10 cellular contexts compared by ENCODE assay signal in the genomic region with DNA sequence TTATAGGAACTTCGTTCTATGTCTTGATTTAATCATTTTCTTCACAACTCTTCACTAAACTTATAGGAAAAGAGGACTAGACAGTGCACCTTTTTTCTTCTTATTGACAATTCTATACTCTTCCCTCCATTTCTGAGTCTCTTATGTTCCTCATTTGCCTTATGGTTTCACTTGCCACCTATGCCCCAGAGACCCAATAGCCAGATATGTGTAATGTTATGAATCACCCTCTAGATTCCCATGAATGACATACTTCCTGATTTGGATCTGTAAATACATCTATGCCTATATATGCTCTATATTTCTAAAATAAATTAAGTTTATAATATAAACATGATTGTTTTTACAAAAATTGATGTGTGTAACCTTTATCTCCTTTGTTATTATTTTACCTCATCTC.
DNase-seq lines count a peak whose midpoint lies in the region; ATAC-seq and TF ChIP-seq lines count a peak whose summit lies in the region.
"Had no signal": no experiment of that assay in that cellular context is flagged by ENCODE, and none has a peak within 500 bp of the region (broad histone marks: within the 10 kb centered on the region; RNA-seq: fewer than 3 reads in every experiment).

No MANE protein-coding gene starts in this region.

- peaks cover 5% of the 10 kb centered on the region for H3K4me1 Mint-ChIP-seq in activated naive CD4-positive, alpha-beta T cell treated with anti-CD3 and anti-CD28 coated beads for 36 hours (ENCODE audit: low read depth)

- ATAC-seq in HG03342 (IDR thresholded peaks at IDR 0.05; ENCODE audit: unreplicated experiment): peak; percentile 90
- ATAC-seq: activated CD8-positive, alpha-beta T cell treated with anti-CD3 and anti-CD28 coated beads, Interleukin-2, amount 10 ng/mL, durations not matched to agents 7 days and 5 days had no signal

- H3K36me3 ChIP-seq in left ventricle myocardium inferior (no peaks in the 10 kb centered on the region), brain microvascular endothelial cell (replicated peaks) (no peaks in the 10 kb centered on the region)
- H3K36me3 ChIP-seq: gastroesophageal sphincter had no signal

- in situ Hi-C loops in brain microvascular endothelial cell (cut with HindIII; ENCODE audit: low pct_ligation_motif_present, low sequenced_read_pairs): no loop called here

- H3K36me3 Mint-ChIP-seq in activated naive CD4-positive, alpha-beta T cell treated with anti-CD3 and anti-CD28 coated beads for 36 hours (ENCODE audit: low read depth): no peaks in the 10 kb centered on the region

- WGBS in lower leg skin, 2 donors: 84 to 88% methylated on average over 1 of the region's 1 CpG

- H3K27me3 ChIP-seq in left ventricle myocardium inferior (ENCODE audit: low read depth): no peaks in the 10 kb centered on the region
- no peaks in the 10 kb centered on the region for H3K27me3 ChIP-seq in brain microvascular endothelial cell (replicated peaks)
- H3K27me3 ChIP-seq: gastroesophageal sphincter had no signal

- H3K4me1 ChIP-seq in left ventricle myocardium inferior: no peaks in the 10 kb centered on the region
- H3K4me1 ChIP-seq: gastroesophageal sphincter had no signal

- intact Hi-C loops in left ventricle myocardium inferior (cut with micrococcal nuclease): no loop called here
- intact Hi-C loops in cardiac septum (cut with DNase I): no loop called here
- intact Hi-C loops in activated naive CD4-positive, alpha-beta T cell treated with anti-CD3 and anti-CD28 coated beads for 36 hours (cut with micrococcal nuclease): no loop called here
- intact Hi-C loops in lower leg skin (cut with DNase I; ENCODE audit: low total_unique reads): no loop called here

- no peak for DNase-seq in left ventricle myocardium inferior
- no peak for DNase-seq in cardiac septum (ENCODE audit: low spot score)
- no peak for DNase-seq in brain microvascular endothelial cell
- DNase-seq in activated naive CD4-positive, alpha-beta T cell treated with anti-CD3 and anti-CD28 coated beads for 36 hours: no peak
- DNase-seq in DMS114 treated with DMSO at 0.1 percent for 48 hours (lab: John Stamatoyannopoulos, UW; ENCODE audit: unreplicated experiment): no peak
- no peak for DNase-seq in GM03348 (ENCODE audit: low spot score)
- no peak for DNase-seq in lower leg skin (ENCODE audit: low spot score in 2 of 2)
- DNase-seq: activated CD8-positive, alpha-beta T cell treated with anti-CD3 and anti-CD28 coated beads, Interleukin-2, amount 10 ng/mL, durations not matched to agents 7 days and 5 days had no signal

- no peak overlapping the region for H3K27ac Mint-ChIP-seq in activated naive CD4-positive, alpha-beta T cell treated with anti-CD3 and anti-CD28 coated beads for 36 hours
- H3K27ac Mint-ChIP-seq: activated CD8-positive, alpha-beta T cell treated with anti-CD3 and anti-CD28 coated beads, Interleukin-2, amount 10 ng/mL, durations not matched to agents 7 days and 5 days had no signal

- H3K27me3 Mint-ChIP-seq in activated naive CD4-positive, alpha-beta T cell treated with anti-CD3 and anti-CD28 coated beads for 36 hours (ENCODE audit: low read depth): no peaks in the 10 kb centered on the region

- no peaks in the 10 kb centered on the region for H3K9me3 Mint-ChIP-seq in activated naive CD4-positive, alpha-beta T cell treated with anti-CD3 and anti-CD28 coated beads for 36 hours

- CTCF ChIA-PET in activated naive CD4-positive, alpha-beta T cell treated with anti-CD3 and anti-CD28 coated beads for 36 hours (lab: Charles Lee): no interaction called here

- no peaks in the 10 kb centered on the region for H3K9me3 ChIP-seq in left ventricle myocardium inferior (replicated peaks)
- H3K9me3 ChIP-seq: gastroesophageal sphincter had no signal

- TF ChIP-seq POLR2A in lower leg skin (IDR thresholded peaks at IDR 0.05): no peak

- H3K4me3 Mint-ChIP-seq in activated naive CD4-positive, alpha-beta T cell treated with anti-CD3 and anti-CD28 coated beads for 36 hours: no peak overlapping the region
- H3K4me3 Mint-ChIP-seq: activated CD8-positive, alpha-beta T cell treated with anti-CD3 and anti-CD28 coated beads, Interleukin-2, amount 10 ng/mL, durations not matched to agents 7 days and 5 days had no signal

- H3K4me3 ChIP-seq in left ventricle myocardium inferior: no peak overlapping the region
- no peak overlapping the region for H3K4me3 ChIP-seq in brain microvascular endothelial cell (ENCODE audit: low read depth, low read length)
- H3K4me3 ChIP-seq in lower leg skin (ENCODE audit: low read depth, poor library complexity, severe bottlenecking): no peak overlapping the region
- H3K4me3 ChIP-seq: gastroesophageal sphincter had no signal

- TF ChIP-seq CTCF in left ventricle myocardium inferior (IDR thresholded peaks at IDR 0.05; ENCODE audit: borderline replicate concordance) (no peak), brain microvascular endothelial cell (IDR thresholded peaks at IDR 0.05; ENCODE audit: low read depth, low read length, missing control alignments) (no peak), lower leg skin (IDR thresholded peaks at IDR 0.05) (no peak)

- H3K27ac ChIP-seq in left ventricle myocardium inferior (replicated peaks): peak overlapping the region; percentile 50
- H3K27ac ChIP-seq in brain microvascular endothelial cell: peak overlapping the region; percentile 40
